ENCODE assay signal across 21 cellular contexts in genomic region chr20:16078172-16078898, GRCh38.
"Had no signal": no experiment of that assay in that cellular context is flagged by ENCODE, and none has a peak within 500 bp of the region (broad histone marks: within the 10 kb centered on the region; RNA-seq: fewer than 3 reads in every experiment).

No MANE protein-coding gene starts in this region.

- H3K27ac Mint-ChIP-seq: activated CD8-positive, alpha-beta T cell treated with anti-CD3 and anti-CD28 coated beads, Interleukin-2, amount 10 ng/mL, durations not matched to agents 7 days and 5 days; activated naive CD4-positive, alpha-beta T cell treated with anti-CD3 and anti-CD28 coated beads, Interleukin-2, amount 50 U/mL, for 24 hours; activated T-helper 1 cell treated with anti-CD3 and anti-CD28 coated beads, Interleukin-12 subunit alpha, Interleukin-12 subunit beta, Interleukin-2, Interleukin-4 antibody, amounts not matched to agents 30 ng/mL and 10 ng/mL and 1 ng/mL, durations not matched to agents 14 hours and 24 hours and 36 hours; immature natural killer cell; progenitor cell of endocrine pancreas; stimulated activated naive CD8-positive, alpha-beta T cell treated with anti-CD3 and anti-CD28 coated beads, Interleukin-15, Interleukin-2, amounts not matched to agents 100 ng/mL and 50 ng/mL, for 24 hours; T-helper 2 cell treated with Interferon-gamma antibody and Interleukin-4, amounts not matched to agents 5 μg/mL and 100 μg/mL, for 36 hours had no signal

- H3K9me3 ChIP-seq: body of pancreas, lower lobe of right lung, tibial artery had no signal

- H3K27ac ChIP-seq: body of pancreas, cardiac muscle cell, lower lobe of right lung, tibial artery, VCaP had no signal

- H3K4me3 Mint-ChIP-seq: activated CD8-positive, alpha-beta T cell treated with anti-CD3 and anti-CD28 coated beads, Interleukin-2, amount 10 ng/mL, durations not matched to agents 7 days and 5 days; activated naive CD4-positive, alpha-beta T cell treated with anti-CD3 and anti-CD28 coated beads, Interleukin-2, amount 50 U/mL, for 24 hours; activated T-helper 1 cell treated with anti-CD3 and anti-CD28 coated beads, Interleukin-12 subunit alpha, Interleukin-12 subunit beta, Interleukin-2, Interleukin-4 antibody, amounts not matched to agents 30 ng/mL and 10 ng/mL and 1 ng/mL, durations not matched to agents 14 hours and 24 hours and 36 hours; immature natural killer cell; stimulated activated naive CD8-positive, alpha-beta T cell treated with anti-CD3 and anti-CD28 coated beads, Interleukin-15, Interleukin-2, amounts not matched to agents 100 ng/mL and 50 ng/mL, for 24 hours; T-helper 2 cell treated with Interferon-gamma antibody and Interleukin-4, amounts not matched to agents 5 μg/mL and 100 μg/mL, for 36 hours had no signal

- H3K4me1 ChIP-seq: body of pancreas, lower lobe of right lung had no signal

- H3K4me1 Mint-ChIP-seq: activated naive CD4-positive, alpha-beta T cell treated with anti-CD3 and anti-CD28 coated beads, Interleukin-2, amount 50 U/mL, for 24 hours; immature natural killer cell had no signal

- H3K27me3 Mint-ChIP-seq: progenitor cell of endocrine pancreas; stimulated activated naive CD8-positive, alpha-beta T cell treated with anti-CD3 and anti-CD28 coated beads, Interleukin-15, Interleukin-2, amounts not matched to agents 100 ng/mL and 50 ng/mL, for 24 hours had no signal

- H3K36me3 ChIP-seq: cardiac muscle cell, lower lobe of right lung, tibial artery had no signal

- ATAC-seq: activated CD8-positive, alpha-beta T cell treated with anti-CD3 and anti-CD28 coated beads, Interleukin-2, amount 10 ng/mL, durations not matched to agents 7 days and 5 days; body of pancreas; left lobe of liver; lower lobe of right lung; naive thymus-derived CD8-positive, alpha-beta T cell had no signal

- H3K4me3 ChIP-seq: body of pancreas, cardiac muscle cell, lower lobe of right lung, tibial artery had no signal

- DNase-seq: activated CD4-positive, alpha-beta T cell treated with anti-CD3 and anti-CD28 coated beads for 1 hour; activated CD4-positive, alpha-beta T cell treated with anti-CD3 and anti-CD28 coated beads, Interleukin-2, amount 50 U/mL, for 1 hour; activated CD8-positive, alpha-beta T cell treated with anti-CD3 and anti-CD28 coated beads, Interleukin-2, amount 10 ng/mL, durations not matched to agents 7 days and 5 days; activated gamma-delta T cell treated with Interleukin-2 at 50 U/mL for 16 hours; anterior cingulate cortex; body of pancreas; foreskin fibroblast; immature natural killer cell; lower lobe of right lung; naive thymus-derived CD8-positive, alpha-beta T cell; retina; stimulated activated CD4-positive, alpha-beta T cell treated with anti-CD3 and anti-CD28 coated beads, Interleukin-4, amount 100 ng/mL, for 24 hours; tibial artery had no signal

- H3K27me3 ChIP-seq: body of pancreas, cardiac muscle cell, tibial artery had no signal
